In the genomic region with DNA sequence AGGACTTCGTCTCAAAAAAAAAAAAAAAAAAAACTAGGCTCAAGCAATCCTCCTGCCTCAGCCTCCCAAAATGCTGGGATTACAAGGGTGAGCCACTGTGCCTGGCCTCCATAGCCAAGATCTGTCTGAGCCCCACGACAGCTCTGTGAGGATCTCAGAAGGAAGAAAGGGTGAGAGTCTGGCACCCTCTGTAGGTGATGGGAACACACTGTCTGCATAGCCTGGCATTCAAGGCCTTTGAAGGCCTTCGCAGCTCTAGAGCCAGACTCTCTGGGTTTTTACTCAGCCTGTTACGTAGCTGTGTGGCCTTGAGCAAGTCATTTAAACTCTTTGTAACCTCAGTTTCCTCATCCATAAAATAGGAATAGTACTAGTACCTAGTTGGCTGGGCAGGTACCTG, we compare ENCODE assay signal across 8 cellular contexts. TPM values are rescaled to one million over a fixed set of nuclear protein-coding genes. Genes with fewer than 3 reads are reported as not detected.
DNase-seq lines count a peak whose midpoint lies in the region; ATAC-seq, FAIRE-seq and TF ChIP-seq lines count a peak whose summit lies in the region.

No MANE protein-coding gene starts in this region.

- POLR2A ChIA-PET in A673 (lab: Charles Lee; ENCODE audit: low non-redundant PET) = no interaction called here
- POLR2A ChIA-PET in OCI-LY7 (lab: Charles Lee) = interaction anchor here (0.7 kb wide), 2 partner anchors 108 to 226 kb away, joined by 3 to 4 read pairs; no protein-coding TSS in a partner anchor

- H3K4me1 ChIP-seq in A673 (ENCODE audit: insufficient read depth, low read length, poor library complexity, severe bottlenecking) (no peaks in the 10 kb centered on the region), OCI-LY7 (ENCODE audit: insufficient read depth, low read length, poor library complexity, severe bottlenecking) (no peaks in the 10 kb centered on the region)

- no peaks in the 10 kb centered on the region for H3K9me3 Mint-ChIP-seq in activated T-helper 1 cell treated with anti-CD3 and anti-CD28 coated beads, Interleukin-12 subunit alpha, Interleukin-12 subunit beta, Interleukin-2, Interleukin-4 antibody, amounts not matched to agents 30 ng/mL and 10 ng/mL and 1 ng/mL, durations not matched to agents 14 hours and 24 hours and 36 hours

- no peaks in the 10 kb centered on the region for H3K79me2 ChIP-seq in OCI-LY7 (ENCODE audit: insufficient read depth, low read depth, low read length)

- intact Hi-C loops in A673 (cut with micrococcal nuclease; ENCODE audit: unreplicated experiment) (loop anchor here (5.0 to 10.0 kb wide), 2 partner anchors 143 to 246 kb away; no protein-coding TSS in a partner anchor), OCI-LY7 (cut with micrococcal nuclease; ENCODE audit: unreplicated experiment) (loop anchor here (5.0 kb wide), 1 partner anchor 246 kb away; no protein-coding TSS in a partner anchor)
- intact Hi-C loops in activated T-helper 1 cell treated with anti-CD3 and anti-CD28 coated beads, Interleukin-12 subunit alpha, Interleukin-12 subunit beta, Interleukin-2, Interleukin-4 antibody, amounts not matched to agents 30 ng/mL and 10 ng/mL and 1 ng/mL, durations not matched to agents 14 hours and 24 hours and 36 hours (cut with micrococcal nuclease) = loop anchor here (1.0 kb wide), 2 partner anchors 77 to 81 kb away; no protein-coding TSS in a partner anchor

- H3K4me2 ChIP-seq in OCI-LY7 (ENCODE audit: low read length) = no peak overlapping the region

- H3K9me3 ChIP-seq in A673 (ENCODE audit: low read depth, low read length, poor library complexity, severe bottlenecking) = no peaks in the 10 kb centered on the region
- H3K9me3 ChIP-seq in OCI-LY7 (ENCODE audit: low read length) = no peaks in the 10 kb centered on the region

- no peaks in the 10 kb centered on the region for H3K27me3 ChIP-seq in A673 (replicated peaks; ENCODE audit: insufficient read depth, low read depth, low read length, poor library complexity)

- peak; percentile 62 for FAIRE-seq in GM18507 (lab: Jason Lieb, UNC)

- no TSS peak for BruUV-seq in A673 (replicated peaks; lab: Mats Ljungman, UMichigan)
- no TSS peak for BruUV-seq in OCI-LY7 (replicated peaks; lab: Mats Ljungman, UMichigan)

- no peaks in the 10 kb centered on the region for H4K20me1 ChIP-seq in OCI-LY7 (ENCODE audit: insufficient read depth, low read length)

- CTCF ChIA-PET in A673 (lab: Charles Lee) = interaction anchor here (0.5 to 1.1 kb wide), 8 partner anchors 24 to 611 kb away, joined by 3 to 17 read pairs (median 4); no protein-coding TSS in a partner anchor
- CTCF ChIA-PET in OCI-LY7 (lab: Charles Lee; ENCODE audit: unreplicated experiment) = no interaction called here

- no peak overlapping the region for H3K4me3 Mint-ChIP-seq in activated T-helper 1 cell treated with anti-CD3 and anti-CD28 coated beads, Interleukin-12 subunit alpha, Interleukin-12 subunit beta, Interleukin-2, Interleukin-4 antibody, amounts not matched to agents 30 ng/mL and 10 ng/mL and 1 ng/mL, durations not matched to agents 14 hours and 24 hours and 36 hours

- H3K27me3 Mint-ChIP-seq in activated T-helper 1 cell treated with anti-CD3 and anti-CD28 coated beads, Interleukin-12 subunit alpha, Interleukin-12 subunit beta, Interleukin-2, Interleukin-4 antibody, amounts not matched to agents 30 ng/mL and 10 ng/mL and 1 ng/mL, durations not matched to agents 14 hours and 24 hours and 36 hours (ENCODE audit: insufficient read depth) = peaks cover 3% of the 10 kb centered on the region

- no peaks in the 10 kb centered on the region for H3K9me2 ChIP-seq in OCI-LY7 (ENCODE audit: insufficient read depth, low read length)

- TF ChIP-seq CTCF in A673 (conservative IDR thresholded peaks at IDR 0.05; ENCODE audit: low read depth, low read length) = peak; percentile 68
- TF ChIP-seq CTCF in OCI-LY7 (conservative IDR thresholded peaks at IDR 0.05; ENCODE audit: low read length) = peak; percentile 70

- DNase-seq in A673 (ENCODE audit: low spot score) (peak; percentile 80), GM18507 (ENCODE audit: extremely low spot score, insufficient read length, low read depth) (no peak), OCI-LY7 (ENCODE audit: low spot score) (peak; percentile 60), iPS-NIHi7 (ENCODE audit: extremely low spot score) (peak; percentile 70), ureter (ENCODE audit: low spot score) (no peak)
- peak; percentile 51 for DNase-seq in activated T-helper 1 cell treated with anti-CD3 and anti-CD28 coated beads, Interleukin-12 subunit alpha, Interleukin-12 subunit beta, Interleukin-2, Interleukin-4 antibody, amounts not matched to agents 30 ng/mL and 10 ng/mL and 1 ng/mL, durations not matched to agents 14 hours and 24 hours and 36 hours (ENCODE audit: low spot score)
- peak; percentile 62 for DNase-seq in stimulated activated CD8-positive, alpha-beta memory T cell treated with anti-CD3 and anti-CD28 coated beads, Interleukin-4, amount 100 ng/mL, for 48 hours

- no peaks in the 10 kb centered on the region for H3K36me3 Mint-ChIP-seq in activated T-helper 1 cell treated with anti-CD3 and anti-CD28 coated beads, Interleukin-12 subunit alpha, Interleukin-12 subunit beta, Interleukin-2, Interleukin-4 antibody, amounts not matched to agents 30 ng/mL and 10 ng/mL and 1 ng/mL, durations not matched to agents 14 hours and 24 hours and 36 hours (ENCODE audit: low read depth)

- H3K27ac ChIP-seq in A673 (ENCODE audit: low read depth, low read length, poor library complexity, severe bottlenecking) (no peak overlapping the region), OCI-LY7 (ENCODE audit: low read depth, low read length, poor library complexity, severe bottlenecking) (no peak overlapping the region)

- no peaks in the 10 kb centered on the region for H3K4me1 Mint-ChIP-seq in activated T-helper 1 cell treated with anti-CD3 and anti-CD28 coated beads, Interleukin-12 subunit alpha, Interleukin-12 subunit beta, Interleukin-2, Interleukin-4 antibody, amounts not matched to agents 30 ng/mL and 10 ng/mL and 1 ng/mL, durations not matched to agents 14 hours and 24 hours and 36 hours (ENCODE audit: low read depth)

- H3K4me3 ChIP-seq in A673 (ENCODE audit: low read depth, low read length, poor library complexity, severe bottlenecking) = no peak overlapping the region
- no peak overlapping the region for H3K4me3 ChIP-seq in OCI-LY7 (ENCODE audit: low read depth, low read length, poor library complexity, severe bottlenecking)

- H3K27ac Mint-ChIP-seq in activated T-helper 1 cell treated with anti-CD3 and anti-CD28 coated beads, Interleukin-12 subunit alpha, Interleukin-12 subunit beta, Interleukin-2, Interleukin-4 antibody, amounts not matched to agents 30 ng/mL and 10 ng/mL and 1 ng/mL, durations not matched to agents 14 hours and 24 hours and 36 hours = no peak overlapping the region

- H3K36me3 ChIP-seq in A673 (ENCODE audit: insufficient read depth, low read length, poor library complexity, severe bottlenecking) (no peaks in the 10 kb centered on the region), OCI-LY7 (ENCODE audit: insufficient read depth, low read length) (no peaks in the 10 kb centered on the region)

- ATAC-seq in HG02885 (IDR thresholded peaks at IDR 0.05; ENCODE audit: poor library complexity, unreplicated experiment) = no peak

- no peak overlapping the region for H2AFZ ChIP-seq in OCI-LY7 (ENCODE audit: low read length)

RNA-seq across cellular contexts. Expression of a gene that starts 6.3 kb away (rescaled TPM):
- total RNA-seq in A673 (2021) (155 and 159 TPM in 2 replicates), OCI-LY7 (2022) (167 and 186 TPM in 2 replicates), ureter (145 TPM)
- total RNA-seq in OCI-LY7 (2014; rRNA removed; shearing (Covaris generic)) = 110 and 130 TPM in 2 replicates
- 213 and 225 TPM in 2 replicates for total RNA-seq in activated T-helper 1 cell treated with anti-CD3 and anti-CD28 coated beads, Interleukin-12 subunit alpha, Interleukin-12 subunit beta, Interleukin-2, Interleukin-4 antibody, amounts not matched to agents 30 ng/mL and 10 ng/mL and 1 ng/mL, durations not matched to agents 14 hours and 24 hours and 36 hours

Comparison
In these comparisons a context has a peak if more than half of its experiments do, and no peak if none do; other contexts are left out.
1. DNase-seq: peak in A673 (single experiment), OCI-LY7 (single experiment), activated T-helper 1 cell treated with anti-CD3 and anti-CD28 coated beads, Interleukin-12 subunit alpha, Interleukin-12 subunit beta, Interleukin-2, Interleukin-4 antibody, amounts not matched to agents 30 ng/mL and 10 ng/mL and 1 ng/mL, durations not matched to agents 14 hours and 24 hours and 36 hours (single experiment), iPS-NIHi7 (single experiment) and stimulated activated CD8-positive, alpha-beta memory T cell treated with anti-CD3 and anti-CD28 coated beads, Interleukin-4, amount 100 ng/mL, for 48 hours (single experiment); none in GM18507 (single experiment) and ureter (single experiment).